ENCODE assay signal across 8 cellular contexts in genomic region chr7:35519971-35520809, GRCh38.
DNase-seq lines count a peak whose midpoint lies in the region; ATAC-seq, FAIRE-seq and TF ChIP-seq lines count a peak whose summit lies in the region.

No MANE protein-coding gene starts in this region.

- TF ChIP-seq CTCF in Panc1 (IDR thresholded peaks at IDR 0.05) (peak; percentile 96), gastroesophageal sphincter (IDR thresholded peaks at IDR 0.05) (peak; percentile 62 to 82 (median 76)), pancreas (IDR thresholded peaks at IDR 0.05) (peak; percentile 62 to 78 (median 72))

- H3K27me3 ChIP-seq in Karpas-422 (ENCODE audit: low read length) (no peaks in the 10 kb centered on the region), Panc1 (ENCODE audit: control insufficient read depth, insufficient read depth, low read length) (peaks cover 35% of the 10 kb centered on the region), gastroesophageal sphincter (peaks cover 23% of the 10 kb centered on the region), pancreas (no peaks in the 10 kb centered on the region)

- ATAC-seq in GM21786 (IDR thresholded peaks at IDR 0.05; ENCODE audit: unreplicated experiment) (peak; percentile 78), Panc1 (peak; percentile 89), gastroesophageal sphincter (peak; percentile 43), pancreas (peak in 3 of 4 donors; percentile 91 to 94 (median 91)), HG02610 (IDR thresholded peaks at IDR 0.05; ENCODE audit: unreplicated experiment) (no peak)

- H3K4me3 ChIP-seq in Karpas-422 (ENCODE audit: low read length) (no peak overlapping the region), Panc1 (ENCODE audit: low read depth in 2 of 2, low read length in 2 of 2) (no peak overlapping the region), gastroesophageal sphincter (no peak overlapping the region), pancreas (no peak overlapping the region)

- no peaks in the 10 kb centered on the region for H3K79me2 ChIP-seq in Karpas-422 (ENCODE audit: low read length)

- peak; percentile 59 for FAIRE-seq in pancreas (lab: Jason Lieb, UNC)

- no TSS peak for BruUV-seq in Panc1 (replicated peaks; lab: Mats Ljungman, UMichigan)

- no peak for TF ChIP-seq POLR2A in gastroesophageal sphincter (IDR thresholded peaks at IDR 0.05)

- POLR2A ChIA-PET in Panc1 (lab: Charles Lee), result interaction anchor here (0.5 kb wide), 1 partner anchor 69 kb away, joined by 6 read pairs; no protein-coding TSS in a partner anchor

- H3K4me1 ChIP-seq in Karpas-422 (ENCODE audit: low read length) (no peaks in the 10 kb centered on the region), Panc1 (ENCODE audit: control insufficient read depth, insufficient read depth, low read length) (no peaks in the 10 kb centered on the region), gastroesophageal sphincter (no peaks in the 10 kb centered on the region), pancreas (no peaks in the 10 kb centered on the region)

- H3K9me2 ChIP-seq in Karpas-422 (replicated peaks; ENCODE audit: insufficient read depth, low read length), result no peaks in the 10 kb centered on the region

- in situ Hi-C loops in Panc1 (cut with HindIII; ENCODE audit: low pct_unique_long_range_greater_than_20kb, low sequenced_read_pairs), result no loop called here

- intact Hi-C loops in Panc1 (cut with micrococcal nuclease; ENCODE audit: unreplicated experiment) (loop anchor here (1.0 to 5.0 kb wide), 2 partner anchors 95 to 328 kb away; no protein-coding TSS in a partner anchor), pancreas (cut with DNase I) (no loop called here)

- 30 to 33% methylated on average over 6 to 14 of the region's 14 CpGs for WGBS in gastroesophageal sphincter (ENCODE audit: low coverage in 1 of 2), 2 donors
- 30% methylated on average over 14 of the region's 14 CpGs for WGBS in pancreas, 2 donors

- H3K9me3 ChIP-seq in Karpas-422 (ENCODE audit: low read length) (no peaks in the 10 kb centered on the region), Panc1 (ENCODE audit: control insufficient read depth, insufficient read depth, low read depth, low read length) (no peaks in the 10 kb centered on the region), gastroesophageal sphincter (no peaks in the 10 kb centered on the region), pancreas (no peaks in the 10 kb centered on the region)

- no peak overlapping the region for H3K9ac ChIP-seq in Karpas-422 (ENCODE audit: low read length)

- CTCF ChIA-PET in Panc1 (lab: Charles Lee), result interaction anchor here (0.6 to 1.4 kb wide), 8 partner anchors 16 to 255 kb away, joined by 3 to 13 read pairs (median 3); no protein-coding TSS in a partner anchor

- no peak overlapping the region; the same call in 1 of the 2 replicates for H2AFZ ChIP-seq in Karpas-422 (ENCODE audit: low read length)

- DNase-seq in GDM1 (lab: John Stamatoyannopoulos, UW) (peak; percentile 39), Karpas-422 (peak; percentile 92), Panc1 (ENCODE audit: low read depth, low spot score) (peak; percentile 60), pancreas (peak in 4 of 6 donors; percentile 35 to 64 (median 58))
- peak; percentile 16 for DNase-seq in activated effector memory CD4-positive, alpha-beta T cell treated with Interleukin-2 at 50 U/mL for 16 hours

- H3K4me2 ChIP-seq in Karpas-422 (ENCODE audit: low read depth, low read length, poor library complexity, severe bottlenecking), result peak overlapping the region; percentile 45

- no peak for TF ChIP-seq EP300 in gastroesophageal sphincter (IDR thresholded peaks at IDR 0.05)

- H3K36me3 ChIP-seq in Karpas-422 (ENCODE audit: insufficient read depth, low read length) (no peaks in the 10 kb centered on the region), Panc1 (ENCODE audit: control insufficient read depth, insufficient read depth, low read length) (no peaks in the 10 kb centered on the region), gastroesophageal sphincter (no peaks in the 10 kb centered on the region), pancreas (no peaks in the 10 kb centered on the region)

- H4K20me1 ChIP-seq in Karpas-422 (ENCODE audit: insufficient read depth, low read depth, low read length), result no peaks in the 10 kb centered on the region

- H3K27ac ChIP-seq in Karpas-422 (ENCODE audit: low read length), result no peak overlapping the region
- no peak overlapping the region for H3K27ac ChIP-seq in Panc1 (ENCODE audit: low read length)
- no peak overlapping the region for H3K27ac ChIP-seq in gastroesophageal sphincter
- H3K27ac ChIP-seq in pancreas, result no peak overlapping the region

Comparison
In these comparisons a context has a peak if more than half of its experiments do, and no peak if none do; other contexts are left out.
1. DNase-seq: peak in every context shown above with its lines; median percentile 92 in Karpas-422; 60 in Panc1; 58 in pancreas; 39 in GDM1; 16 in activated effector memory CD4-positive, alpha-beta T cell treated with Interleukin-2 at 50 U/mL for 16 hours.